18 cellular contexts compared by ENCODE assay signal in genomic region chr3:114080201-114080600, GRCh38. TPM values are rescaled to one million over a fixed set of nuclear protein-coding genes. Genes with fewer than 3 reads are reported as not detected.
A peak's percentile ranks its signal among the peaks of the same experiment; 100 is the strongest.
DNase-seq lines count a peak whose midpoint lies in the region; ATAC-seq and TF ChIP-seq lines count a peak whose summit lies in the region.
"Had no signal": no experiment of that assay in that cellular context is flagged by ENCODE, and none has a peak within 500 bp of the region (broad histone marks: within the 10 kb centered on the region; RNA-seq: fewer than 3 reads in every experiment).

No MANE protein-coding gene starts in this region.

- POLR2A ChIA-PET in IMR-90 (lab: Charles Lee; ENCODE audit: unreplicated experiment), result no interaction called here

- no peak for TF ChIP-seq CTCF in cardiac muscle cell (IDR thresholded peaks at IDR 0.05; ENCODE audit: low read depth, low read length)
- no peak for TF ChIP-seq CTCF in right atrium auricular region (IDR thresholded peaks at IDR 0.05)
- no peak for TF ChIP-seq CTCF in IMR-90 (conservative IDR thresholded peaks at IDR 0.05; ENCODE audit: low read depth, low read length)
- TF ChIP-seq CTCF in chondrocyte (IDR thresholded peaks at IDR 0.05), result no peak
- TF ChIP-seq CTCF in lower lobe of right lung (IDR thresholded peaks at IDR 0.05), result no peak

- TF ChIP-seq POLR2A in IMR-90 (IDR thresholded peaks at IDR 0.05; ENCODE audit: low read depth, low read length), result no peak

- no peak overlapping the region for H3K4me3 ChIP-seq in cardiac muscle cell
- no peak overlapping the region for H3K4me3 ChIP-seq in right atrium auricular region
- peak overlapping the region; percentile 26; the same call in 1 of the 2 replicates for H3K4me3 ChIP-seq in IMR-90 (ENCODE audit: insufficient read depth, low read depth, low read length)
- no peak overlapping the region for H3K4me3 ChIP-seq in lower lobe of right lung
- H3K4me3 ChIP-seq: MG63, PC-9 had no signal

- no peaks in the 10 kb centered on the region for H3K9me3 Mint-ChIP-seq in chondrocyte (ENCODE audit: low read depth)
- H3K9me3 Mint-ChIP-seq: CD4-positive, alpha-beta T cell had no signal

- H3K4me1 ChIP-seq in cardiac muscle cell (ENCODE audit: low read depth) (peaks cover 5% of the 10 kb centered on the region), right atrium auricular region (no peaks in the 10 kb centered on the region), IMR-90 (ENCODE audit: control insufficient read depth, insufficient read depth, low read length) (peaks cover 6% of the 10 kb centered on the region), lower lobe of right lung (no peaks in the 10 kb centered on the region)

- no peaks in the 10 kb centered on the region for H4K20me1 ChIP-seq in IMR-90 (ENCODE audit: insufficient read depth, low read length)

- H3K79me1 ChIP-seq in IMR-90 (ENCODE audit: low read depth in 1 of 2, low read length in 2 of 2), result no peaks in the 10 kb centered on the region

- no peaks in the 10 kb centered on the region for H3K27me3 Mint-ChIP-seq in chondrocyte (ENCODE audit: low read depth)
- H3K27me3 Mint-ChIP-seq: CD4-positive, alpha-beta T cell had no signal

- H3K4ac ChIP-seq in IMR-90 (ENCODE audit: low read depth, low read length), result peak overlapping the region; percentile 80

- H3K4me2 ChIP-seq in IMR-90 (ENCODE audit: low read depth, low read length), result peak overlapping the region; percentile 76
- H3K4me2 ChIP-seq: PC-9 had no signal

- H2BK20ac ChIP-seq in IMR-90 (ENCODE audit: low read depth, low read length), result peak overlapping the region; percentile 81

- H2AK9ac ChIP-seq in IMR-90 (replicated peaks; ENCODE audit: low read depth, low read length, poor library complexity), result no peak overlapping the region

- H3K36me3 ChIP-seq in cardiac muscle cell (peaks cover 32% of the 10 kb centered on the region), right atrium auricular region (peaks cover 36% of the 10 kb centered on the region), IMR-90 (ENCODE audit: control insufficient read depth, insufficient read depth, low read length) (peaks cover 12% of the 10 kb centered on the region), lower lobe of right lung (peaks cover 91% of the 10 kb centered on the region)

- CTCF ChIA-PET in IMR-90 (lab: Yijun Ruan, JAX), result no interaction called here

- H3K14ac ChIP-seq in IMR-90 (replicated peaks; ENCODE audit: low read depth, low read length), result peak overlapping the region; percentile 67

- H4K5ac ChIP-seq in IMR-90 (ENCODE audit: low read depth, low read length), result peak overlapping the region; percentile 22; the same call in 1 of the 2 replicates

- no TSS peak for BruUV-seq in IMR-90 (replicated peaks; lab: Mats Ljungman, UMichigan)

- no peak for TF ChIP-seq RAD21 in IMR-90 (IDR thresholded peaks at IDR 0.05; ENCODE audit: low read length)

- DNase-seq in cardiac muscle cell (ENCODE audit: low read depth in 1 of 2, low spot score in 1 of 2) (no peak), right atrium auricular region (ENCODE audit: low spot score) (no peak), IMR-90 (no peak), chondrocyte (ENCODE audit: low spot score) (no peak), lower lobe of right lung (no peak), DMS53 (lab: John Stamatoyannopoulos, UW) (no peak)
- DNase-seq: Calu3; CD4-positive, alpha-beta T cell; Kasumi-1; MG63; NCI-H1048; NCI-H1436; NCI-H1930; NCI-H524 treated with DMSO at 0.1 percent for 48 hours; PC-9 had no signal

- peak overlapping the region; percentile 69 for H4K91ac ChIP-seq in IMR-90 (ENCODE audit: insufficient read depth, low read depth, low read length)

- dilution Hi-C loops in IMR-90 (cut with HindIII; ENCODE audit: low sequenced_read_pairs, unreplicated experiment), result no loop called here

- peak overlapping the region; percentile 36 for H3K27ac Mint-ChIP-seq in chondrocyte (ENCODE audit: unreplicated experiment)
- H3K27ac Mint-ChIP-seq: CD4-positive, alpha-beta T cell had no signal

- H4K8ac ChIP-seq in IMR-90 (ENCODE audit: low read depth in 2 of 2, low read length in 2 of 2), result peak overlapping the region in 1 of 2 experiments; percentile 79; a peak in 1 of 4 replicates

- 0 out of 3 replicates have a peak overlapping the region, but pooled peaks have one; percentile 42 for H2BK15ac ChIP-seq in IMR-90 (ENCODE audit: low read depth, low read length)

- in situ Hi-C loops in IMR-90 (cut with MboI; ENCODE audit: low sequenced_read_pairs), result no loop called here

- H3K9me1 ChIP-seq in IMR-90 (ENCODE audit: insufficient read depth, low read length), result 0 out of 2 replicates have a peak, but pooled peaks cover 4% of the 10 kb centered on the region

- H3K9me3 ChIP-seq in cardiac muscle cell (ENCODE audit: low read depth) (no peaks in the 10 kb centered on the region), right atrium auricular region (no peaks in the 10 kb centered on the region), IMR-90 (ENCODE audit: control insufficient read depth, insufficient read depth, low read length) (no peaks in the 10 kb centered on the region), lower lobe of right lung (no peaks in the 10 kb centered on the region)
- H3K9me3 ChIP-seq: MG63 had no signal

- intact Hi-C loops in IMR-90 (cut with micrococcal nuclease) (no loop called here), lower lobe of right lung (cut with DNase I) (no loop called here)

- H2BK120ac ChIP-seq in IMR-90 (ENCODE audit: low read depth, low read length), result peak overlapping the region; percentile 86

- no peaks in the 10 kb centered on the region for H3K27me3 ChIP-seq in cardiac muscle cell
- no peaks in the 10 kb centered on the region for H3K27me3 ChIP-seq in right atrium auricular region
- no peaks in the 10 kb centered on the region for H3K27me3 ChIP-seq in IMR-90 (ENCODE audit: control insufficient read depth, insufficient read depth, low read length)
- no peaks in the 10 kb centered on the region for H3K27me3 ChIP-seq in lower lobe of right lung (ENCODE audit: low read depth)
- H3K27me3 ChIP-seq: MG63 had no signal

- no peak overlapping the region for H2AFZ ChIP-seq in IMR-90 (replicated peaks; ENCODE audit: low read length, poor library complexity)
- H2AFZ ChIP-seq: PC-9 had no signal

- peaks cover 30% of the 10 kb centered on the region for H3K36me3 Mint-ChIP-seq in chondrocyte (ENCODE audit: low read depth)

- peak overlapping the region; percentile 85 for H2BK5ac ChIP-seq in IMR-90 (ENCODE audit: low read depth, low read length, poor library complexity, severe bottlenecking)

- no peak for ATAC-seq in IMR-90 (ENCODE audit: low read depth)
- no peak for ATAC-seq in lower lobe of right lung
- ATAC-seq in GM18519 (IDR thresholded peaks at IDR 0.05; ENCODE audit: low FRiP score, unreplicated experiment), result no peak
- no peak for ATAC-seq in GM21619 (IDR thresholded peaks at IDR 0.05; ENCODE audit: unreplicated experiment)

- H3K27ac ChIP-seq in cardiac muscle cell (peak overlapping the region; percentile 54), right atrium auricular region (no peak overlapping the region), IMR-90 (ENCODE audit: insufficient read depth, low read length) (peak overlapping the region; percentile 96; the same call in 1 of the 2 replicates), lower lobe of right lung (peak overlapping the region; percentile 61)
- H3K27ac ChIP-seq: PC-9, RWPE1 had no signal

- H3K18ac ChIP-seq in IMR-90 (ENCODE audit: low read depth, low read length), result peak overlapping the region; percentile 55; the same call in 1 of the 2 replicates

- H3K56ac ChIP-seq in IMR-90 (ENCODE audit: extremely low read depth, insufficient read depth, low read length), result peak overlapping the region; percentile 87; the same call in 1 of the 2 replicates

- peak overlapping the region; percentile 88; the same call in 1 of the 2 replicates for H2AK5ac ChIP-seq in IMR-90 (ENCODE audit: low read depth, low read length)

- no peak overlapping the region for H3K4me3 Mint-ChIP-seq in chondrocyte (ENCODE audit: unreplicated experiment)
- H3K4me3 Mint-ChIP-seq: CD4-positive, alpha-beta T cell had no signal

- H3K4me1 Mint-ChIP-seq in chondrocyte (ENCODE audit: low read depth), result peaks cover 32% of the 10 kb centered on the region

- peak overlapping the region; percentile 87 for H3K9ac ChIP-seq in IMR-90 (ENCODE audit: low read depth, low read length)

- H3K23ac ChIP-seq in IMR-90 (ENCODE audit: low read depth, low read length), result peak overlapping the region; percentile 57; the same call in 1 of the 2 replicates

TF ChIP-seq in IMR-90, 13 proteins besides CTCF, POLR2A, EP300 and RAD21:
- TF ChIP-seq CEBPB (IDR thresholded peaks at IDR 0.05; ENCODE audit: low read depth, low read length) (no peak), RCOR1 (IDR thresholded peaks at IDR 0.05; ENCODE audit: insufficient replicate concordance, low read length) (no peak), RFX5 (IDR thresholded peaks at IDR 0.05; ENCODE audit: low read depth, low read length) (no peak), NFE2L2 (IDR thresholded peaks at IDR 0.05; ENCODE audit: low read depth, low read length) (no peak), MXI1 (IDR thresholded peaks at IDR 0.05; ENCODE audit: borderline replicate concordance, low read depth, low read length) (no peak)

RNA-seq across cellular contexts. Expression of gene QTRT2, which starts 23.7 kb away (rescaled TPM):
- total RNA-seq in cardiac muscle cell (6.7 and 12.3 TPM in 2 replicates), right atrium auricular region (1 to 10 TPM; 4.9 to 5.6 TPM), IMR-90 (2012; rRNA removed) (15.6 and 20.3 TPM in 2 replicates), chondrocyte (10.2 to 16.3 TPM (median 12.5 TPM) in 3 replicates), lower lobe of right lung (22.2 TPM)
- polyA plus RNA-seq in cardiac muscle cell (8.7 and 13.8 TPM in 2 replicates), IMR-90 (2012; rRNA removed) (5.1 and 7.3 TPM in 2 replicates)
- polyA plus RNA-seq in IMR-90 (2012; cell fraction: cytosol; rRNA removed), result 1.6 and 3.1 TPM in 2 replicates
- 2.5 and 10.7 TPM in 2 replicates for polyA plus RNA-seq in IMR-90 (2012; cell fraction: nucleus; rRNA removed; ENCODE audit: low replicate concordance)

RNA-seq across cellular contexts. Expression of gene CCDC191, which starts 23.9 kb away (rescaled TPM):
- 2.7 and 5.4 TPM in 2 replicates for total RNA-seq in cardiac muscle cell
- 5.3 and 9.0 TPM in 2 replicates for polyA plus RNA-seq in cardiac muscle cell
- total RNA-seq in right atrium auricular region, result 1 to 10 TPM in 1 of 2 donors, under 1 TPM in 1; 0.75 to 1.3 TPM
- total RNA-seq in IMR-90 (2012; rRNA removed), result 0.72 and 0.83 TPM in 2 replicates
- 0.75 and 1.1 TPM in 2 replicates for polyA plus RNA-seq in IMR-90 (2012; rRNA removed)
- polyA plus RNA-seq in IMR-90 (2012; cell fraction: cytosol; rRNA removed), result 0.10 and 0.11 TPM in 2 replicates
- polyA plus RNA-seq in IMR-90 (2012; cell fraction: nucleus; rRNA removed; ENCODE audit: low replicate concordance), result 1.5 and 7.0 TPM in 2 replicates
- total RNA-seq in chondrocyte, result 2.9 to 3.4 TPM (median 3.2 TPM) in 3 replicates
- total RNA-seq in lower lobe of right lung, result 6.4 TPM

Comparison
In these comparisons a context has a peak if more than half of its experiments do, and no peak if none do; other contexts are left out.
1. H3K27ac ChIP-seq: peak in cardiac muscle cell (single experiment), IMR-90 (single experiment) and lower lobe of right lung (single experiment); none in right atrium auricular region (0 of 2).